ENCODE assay signal across 12 cellular contexts in genomic region chr5:38529955-38530644, GRCh38. TPM values are rescaled to one million over a fixed set of nuclear protein-coding genes. Genes with fewer than 3 reads are reported as not detected.
"Had no signal": no experiment of that assay in that cellular context is flagged by ENCODE, and none has a peak within 500 bp of the region (broad histone marks: within the 10 kb centered on the region; RNA-seq: fewer than 3 reads in every experiment).

No MANE protein-coding gene starts in this region.

- H3K4me3 ChIP-seq: body of pancreas, suprapubic skin, upper lobe of left lung had no signal

- ATAC-seq: activated CD4-positive, CD25-positive, alpha-beta regulatory T cell treated with anti-CD3 and anti-CD28 coated beads, Interleukin-2, amount 50 U/mL, for 24 hours; activated naive CD4-positive, alpha-beta T cell treated with anti-CD3 and anti-CD28 coated beads, Interleukin-2, amount 50 U/mL, for 72 hours; body of pancreas; stimulated activated naive CD8-positive, alpha-beta T cell treated with anti-CD3 and anti-CD28 coated beads, Interleukin-15, Interleukin-2, amounts not matched to agents 100 U/mL and 50 U/mL, for 24 hours had no signal

- DNase-seq: activated effector memory CD4-positive, alpha-beta T cell treated with Interleukin-2 at 50 U/mL for 16 hours; activated T-cell treated with anti-CD3 and anti-CD28 coated beads, Interleukin-2, amount 50 U/mL, for 1 hour; amniotic stem cell; body of pancreas; effector memory CD4-positive, alpha-beta T cell; immature natural killer cell; stimulated activated CD4-positive, alpha-beta T cell treated with anti-CD3 and anti-CD28 coated beads, Interleukin-2, amount 100 ng/mL, for 48 hours; stimulated activated naive CD8-positive, alpha-beta T cell treated with anti-CD3 and anti-CD28 coated beads, Interleukin-15, Interleukin-2, amounts not matched to agents 100 U/mL and 50 U/mL, for 24 hours; upper lobe of left lung had no signal

- H3K9me3 ChIP-seq: body of pancreas, suprapubic skin, upper lobe of left lung had no signal

- H3K27ac ChIP-seq: body of pancreas, suprapubic skin had no signal

- H3K27me3 ChIP-seq: body of pancreas, suprapubic skin, upper lobe of left lung had no signal

- H3K4me1 ChIP-seq: suprapubic skin had no signal

RNA-seq across cellular contexts. Expression of gene LIFR, which starts 26.3 kb away (rescaled TPM):
- polyA plus RNA-seq: immature natural killer cell had no signal
